24 cellular contexts compared by ENCODE assay signal in the genomic region with DNA sequence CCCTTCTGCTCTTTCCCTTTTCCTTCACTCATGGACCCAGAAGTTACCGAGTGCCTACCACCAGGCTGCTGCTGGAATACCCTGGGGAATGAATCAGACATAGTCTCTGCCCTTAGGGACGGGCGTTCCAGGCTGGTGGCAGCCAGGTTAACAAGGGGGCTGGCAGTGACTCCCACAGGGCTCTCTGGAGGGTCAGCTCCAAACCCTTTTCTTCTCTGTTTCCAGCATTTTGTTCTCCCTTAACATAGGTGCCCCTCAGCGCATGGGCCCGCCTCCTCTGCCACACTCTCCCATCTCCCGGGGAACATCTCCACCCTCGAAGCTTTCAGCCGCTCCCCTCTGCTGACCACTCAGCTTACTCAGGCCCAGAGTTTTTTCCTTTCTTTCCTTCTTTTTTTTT.
"Had no signal": no experiment of that assay in that cellular context is flagged by ENCODE, and none has a peak within 500 bp of the region (broad histone marks: within the 10 kb centered on the region; RNA-seq: fewer than 3 reads in every experiment).

No MANE protein-coding gene starts in this region.

- H3K27ac Mint-ChIP-seq: activated CD4-positive, alpha-beta memory T cell treated with anti-CD3 and anti-CD28 coated beads for 36 hours; activated CD8-positive, alpha-beta memory T cell treated with anti-CD3 and anti-CD28 coated beads, Interleukin-2, amount 10 ng/mL, durations not matched to agents 7 days and 5 days; activated naive CD4-positive, alpha-beta T cell treated with anti-CD3 and anti-CD28 coated beads, Interleukin-2, amount 50 U/mL, for 24 hours; stimulated activated naive CD8-positive, alpha-beta T cell treated with anti-CD3 and anti-CD28 coated beads, Interleukin-15, Interleukin-2, amounts not matched to agents 100 ng/mL and 50 ng/mL, for 24 hours; T-cell had no signal

- H3K27me3 ChIP-seq: adrenal gland, hepatocyte, upper lobe of left lung had no signal

- H3K4me2 ChIP-seq: hepatocyte had no signal

- H3K36me3 Mint-ChIP-seq: activated CD4-positive, alpha-beta memory T cell treated with anti-CD3 and anti-CD28 coated beads for 36 hours; activated CD8-positive, alpha-beta memory T cell treated with anti-CD3 and anti-CD28 coated beads, Interleukin-2, amount 10 ng/mL, durations not matched to agents 7 days and 5 days; T-cell had no signal

- H2AFZ ChIP-seq: hepatocyte had no signal

- H3K36me3 ChIP-seq: adrenal gland, cardiac muscle cell, esophagus squamous epithelium, prostate gland, suprapubic skin, upper lobe of left lung had no signal

- FAIRE-seq: endothelial cell of umbilical vein had no signal

- H3K9me3 Mint-ChIP-seq: activated naive CD4-positive, alpha-beta T cell treated with anti-CD3 and anti-CD28 coated beads, Interleukin-2, amount 50 U/mL, for 24 hours; stimulated activated naive CD8-positive, alpha-beta T cell treated with anti-CD3 and anti-CD28 coated beads, Interleukin-15, Interleukin-2, amounts not matched to agents 100 ng/mL and 50 ng/mL, for 24 hours had no signal

- H3K9me3 ChIP-seq: adrenal gland, esophagus squamous epithelium, mucosa of descending colon, prostate gland, suprapubic skin, upper lobe of left lung had no signal

- H3K79me2 ChIP-seq: hepatocyte had no signal

- H3K4me3 ChIP-seq: adrenal gland, cardiac muscle cell, coronary artery, esophagus squamous epithelium, hepatocyte, mucosa of descending colon, prostate gland, skin epidermis, suprapubic skin, upper lobe of left lung had no signal

- DNase-seq: activated CD4-positive, alpha-beta memory T cell treated with anti-CD3 and anti-CD28 coated beads for 36 hours; activated CD4-positive, alpha-beta T cell treated with anti-CD3 and anti-CD28 coated beads for 1 hour; activated CD8-positive, alpha-beta memory T cell treated with anti-CD3 and anti-CD28 coated beads, Interleukin-2, amount 10 ng/mL, durations not matched to agents 7 days and 5 days; activated T-cell treated with anti-CD3 and anti-CD28 coated beads, Interleukin-2, amount 50 U/mL, for 1 hour; effector CD4-positive, alpha-beta T cell; esophagus squamous epithelium; islet precursor cell; mammary epithelial cell; stimulated activated CD4-positive, alpha-beta T cell treated with anti-CD3 and anti-CD28 coated beads, Interleukin-4, amount 100 ng/mL, for 24 hours; T-cell had no signal

- H3K4me3 Mint-ChIP-seq: activated CD4-positive, alpha-beta memory T cell treated with anti-CD3 and anti-CD28 coated beads for 36 hours; activated CD8-positive, alpha-beta memory T cell treated with anti-CD3 and anti-CD28 coated beads, Interleukin-2, amount 10 ng/mL, durations not matched to agents 7 days and 5 days; activated naive CD4-positive, alpha-beta T cell treated with anti-CD3 and anti-CD28 coated beads, Interleukin-2, amount 50 U/mL, for 24 hours; nephron; stimulated activated naive CD8-positive, alpha-beta T cell treated with anti-CD3 and anti-CD28 coated beads, Interleukin-15, Interleukin-2, amounts not matched to agents 100 ng/mL and 50 ng/mL, for 24 hours; T-cell had no signal

- H3K27me3 Mint-ChIP-seq: activated CD4-positive, alpha-beta memory T cell treated with anti-CD3 and anti-CD28 coated beads for 36 hours; stimulated activated naive CD8-positive, alpha-beta T cell treated with anti-CD3 and anti-CD28 coated beads, Interleukin-15, Interleukin-2, amounts not matched to agents 100 ng/mL and 50 ng/mL, for 24 hours had no signal

- ATAC-seq: activated CD8-positive, alpha-beta memory T cell treated with anti-CD3 and anti-CD28 coated beads, Interleukin-2, amount 10 ng/mL, durations not matched to agents 7 days and 5 days; T-cell had no signal

- H3K4me1 ChIP-seq: adrenal gland, esophagus squamous epithelium, suprapubic skin, upper lobe of left lung had no signal

- H3K27ac ChIP-seq: adrenal gland, cardiac muscle cell, coronary artery, esophagus squamous epithelium, hepatocyte, prostate gland, suprapubic skin, upper lobe of left lung, VCaP had no signal
